ENCODE assay signal across 19 cellular contexts in genomic region chr2:65340898-65341681, GRCh38.
DNase-seq lines count a peak whose midpoint lies in the region; ATAC-seq, FAIRE-seq and TF ChIP-seq lines count a peak whose summit lies in the region.
"Had no signal": no experiment of that assay in that cellular context is flagged by ENCODE, and none has a peak within 500 bp of the region (broad histone marks: within the 10 kb centered on the region; RNA-seq: fewer than 3 reads in every experiment).

No MANE protein-coding gene starts in this region.

- H3K36me3 Mint-ChIP-seq in astrocyte (ENCODE audit: low read depth, unreplicated experiment) = peaks cover 3% of the 10 kb centered on the region
- H3K36me3 Mint-ChIP-seq in activated T-cell treated with anti-CD3 and anti-CD28 coated beads, Interleukin-2, amount 50 U/mL, for 24 hours (ENCODE audit: low read depth) = no peaks in the 10 kb centered on the region
- H3K36me3 Mint-ChIP-seq in neural progenitor cell = peaks cover 24% of the 10 kb centered on the region
- H3K36me3 Mint-ChIP-seq: CD8-positive, alpha-beta T cell had no signal

- no peaks in the 10 kb centered on the region for H3K9me3 ChIP-seq in DND-41 (ENCODE audit: insufficient read depth, low read length, severe bottlenecking)
- H3K9me3 ChIP-seq in astrocyte (ENCODE audit: insufficient read depth, low read depth, low read length) = no peaks in the 10 kb centered on the region
- no peaks in the 10 kb centered on the region for H3K9me3 ChIP-seq in mucosa of descending colon
- H3K9me3 ChIP-seq in neural progenitor cell (ENCODE audit: low read depth) = no peaks in the 10 kb centered on the region

- H3K4me3 ChIP-seq in DND-41 (ENCODE audit: low read depth in 1 of 2, low read length in 2 of 2) = no peak overlapping the region
- no peak overlapping the region for H3K4me3 ChIP-seq in astrocyte (ENCODE audit: insufficient read depth, low read depth, low read length)
- H3K4me3 ChIP-seq in mucosa of descending colon = no peak overlapping the region
- no peak overlapping the region for H3K4me3 ChIP-seq in neural progenitor cell
- H3K4me3 ChIP-seq: BLaER1 treated with 17β-estradiol and CSF1 and Interleukin-3, amounts not matched to agents 10 nM and 100 nM had no signal

- H3K9me3 Mint-ChIP-seq in astrocyte (ENCODE audit: unreplicated experiment) (no peaks in the 10 kb centered on the region), neural progenitor cell (peaks cover 2% of the 10 kb centered on the region)
- H3K9me3 Mint-ChIP-seq in activated T-cell treated with anti-CD3 and anti-CD28 coated beads, Interleukin-2, amount 50 U/mL, for 24 hours = no peaks in the 10 kb centered on the region
- H3K9me3 Mint-ChIP-seq: CD8-positive, alpha-beta T cell had no signal

- ATAC-seq in DND-41 (ENCODE audit: insufficient read depth, low read depth) (0 out of 3 replicates have a peak, but pooled peaks have one; percentile 29), left colon (peak; percentile 49), mucosa of descending colon (peak; percentile 15)
- ATAC-seq: CD8-positive, alpha-beta T cell had no signal

- H3K4me1 Mint-ChIP-seq in astrocyte (ENCODE audit: low read depth, unreplicated experiment) = peaks cover 7% of the 10 kb centered on the region
- H3K4me1 Mint-ChIP-seq in activated T-cell treated with anti-CD3 and anti-CD28 coated beads, Interleukin-2, amount 50 U/mL, for 24 hours (ENCODE audit: low read depth) = peaks cover 6% of the 10 kb centered on the region
- peaks cover 3% of the 10 kb centered on the region for H3K4me1 Mint-ChIP-seq in neural progenitor cell

- no peak for FAIRE-seq in astrocyte (lab: Jason Lieb, UNC)
- FAIRE-seq: D721Med had no signal

- H4K20me1 ChIP-seq in DND-41 (ENCODE audit: insufficient read depth, low read length) (peaks cover 12% of the 10 kb centered on the region), astrocyte (ENCODE audit: insufficient read depth, low read length) (peaks cover 30% of the 10 kb centered on the region), neural progenitor cell (ENCODE audit: low read depth) (no peaks in the 10 kb centered on the region)

- no peak overlapping the region for H2AFZ ChIP-seq in DND-41 (ENCODE audit: low read depth, low read length)
- no peak overlapping the region for H2AFZ ChIP-seq in astrocyte (ENCODE audit: low read depth, low read length)
- no peak overlapping the region for H2AFZ ChIP-seq in neural progenitor cell (replicated peaks)

- intact Hi-C loops in left colon (cut with DNase I, micrococcal nuclease) (no loop called here), mucosa of descending colon (cut with DNase I, micrococcal nuclease) (no loop called here)

- H3K4me1 ChIP-seq in DND-41 (ENCODE audit: insufficient read depth, low read length) (no peaks in the 10 kb centered on the region), astrocyte (ENCODE audit: insufficient read depth, low read length) (no peaks in the 10 kb centered on the region), mucosa of descending colon (ENCODE audit: low read depth) (no peaks in the 10 kb centered on the region), neural progenitor cell (no peaks in the 10 kb centered on the region)

- no peaks in the 10 kb centered on the region for H3K27me3 Mint-ChIP-seq in astrocyte (ENCODE audit: low read depth, unreplicated experiment)
- no peaks in the 10 kb centered on the region for H3K27me3 Mint-ChIP-seq in activated T-cell treated with anti-CD3 and anti-CD28 coated beads, Interleukin-2, amount 50 U/mL, for 24 hours
- no peaks in the 10 kb centered on the region for H3K27me3 Mint-ChIP-seq in neural progenitor cell (ENCODE audit: insufficient read depth, low read depth)

- H3K36me3 ChIP-seq in DND-41 (ENCODE audit: insufficient read depth, low read length) = peaks cover 40% of the 10 kb centered on the region
- H3K36me3 ChIP-seq in astrocyte (ENCODE audit: insufficient read depth, low read length) = peaks cover 16% of the 10 kb centered on the region
- H3K36me3 ChIP-seq in mucosa of descending colon (ENCODE audit: low read depth) = no peaks in the 10 kb centered on the region
- no peaks in the 10 kb centered on the region for H3K36me3 ChIP-seq in neural progenitor cell

- peak overlapping the region; percentile 62 for H3K27ac Mint-ChIP-seq in astrocyte (ENCODE audit: unreplicated experiment)
- H3K27ac Mint-ChIP-seq in activated T-cell treated with anti-CD3 and anti-CD28 coated beads, Interleukin-2, amount 50 U/mL, for 24 hours = no peak overlapping the region
- H3K27ac Mint-ChIP-seq in neural progenitor cell = no peak overlapping the region
- H3K27ac Mint-ChIP-seq: CD8-positive, alpha-beta T cell had no signal

- TF ChIP-seq CTCF in DND-41 (IDR thresholded peaks at IDR 0.05; ENCODE audit: borderline replicate concordance, extremely low read depth, low read length, poor library complexity, severe bottlenecking) (no peak), astrocyte (IDR thresholded peaks at IDR 0.05; ENCODE audit: insufficient read depth, low read depth, low read length) (no peak), mucosa of descending colon (IDR thresholded peaks at IDR 0.05) (no peak), neural progenitor cell (IDR thresholded peaks at IDR 0.05) (no peak)

- DNase-seq in DND-41 (no peak), astrocyte (ENCODE audit: low read depth) (no peak), left colon (no peak), mucosa of descending colon (no peak), LoVo (ENCODE audit: low spot score) (no peak), GDM1 (lab: John Stamatoyannopoulos, UW) (no peak), neural progenitor cell (ENCODE audit: low spot score) (no peak)
- DNase-seq in activated T-cell treated with anti-CD3 and anti-CD28 coated beads, Interleukin-2, amount 50 U/mL, for 24 hours = no peak
- DNase-seq: CD8-positive, alpha-beta T cell; Karpas-422; MM.1S; NCI-H1105; NCI-H2107; NCI-H2227 treated with DMSO at 0.1 percent for 48 hours; NCI-H510A treated with DMSO at 0.1 percent for 48 hours; NCI-H774; Right ventricle myocardium superior had no signal

- H3K4me3 Mint-ChIP-seq in astrocyte (ENCODE audit: unreplicated experiment) = no peak overlapping the region
- no peak overlapping the region for H3K4me3 Mint-ChIP-seq in activated T-cell treated with anti-CD3 and anti-CD28 coated beads, Interleukin-2, amount 50 U/mL, for 24 hours
- H3K4me3 Mint-ChIP-seq in neural progenitor cell = no peak overlapping the region
- H3K4me3 Mint-ChIP-seq: CD8-positive, alpha-beta T cell had no signal

- H3K4me2 ChIP-seq in DND-41 (ENCODE audit: insufficient read depth, low read length) = no peak overlapping the region
- no peak overlapping the region for H3K4me2 ChIP-seq in astrocyte (ENCODE audit: low read length)
- H3K4me2 ChIP-seq in neural progenitor cell = no peak overlapping the region
- H3K4me2 ChIP-seq: BLaER1 treated with 17β-estradiol and CSF1 and Interleukin-3, amounts not matched to agents 10 nM and 100 nM had no signal

- peaks cover 25% of the 10 kb centered on the region for H3K79me2 ChIP-seq in DND-41 (ENCODE audit: insufficient read depth, low read length)
- H3K79me2 ChIP-seq in astrocyte (ENCODE audit: insufficient read depth, low read length) = peaks cover 33% of the 10 kb centered on the region
- no peaks in the 10 kb centered on the region for H3K79me2 ChIP-seq in neural progenitor cell (ENCODE audit: low read depth)

- H3K9ac ChIP-seq in DND-41 (ENCODE audit: low read depth, low read length) = no peak overlapping the region
- H3K9ac ChIP-seq in astrocyte (ENCODE audit: low read length) = no peak overlapping the region
- H3K9ac ChIP-seq in neural progenitor cell = no peak overlapping the region
- H3K9ac ChIP-seq: BLaER1 treated with 17β-estradiol and CSF1 and Interleukin-3, amounts not matched to agents 10 nM and 100 nM had no signal

- H3F3A ChIP-seq in neural progenitor cell (ENCODE audit: low read depth) = no peaks in the 10 kb centered on the region

- no peaks in the 10 kb centered on the region for H3K27me3 ChIP-seq in DND-41 (ENCODE audit: insufficient read depth, low read length, poor library complexity)
- H3K27me3 ChIP-seq in astrocyte (ENCODE audit: insufficient read depth, low read length) = no peaks in the 10 kb centered on the region
- no peaks in the 10 kb centered on the region for H3K27me3 ChIP-seq in neural progenitor cell
- H3K27me3 ChIP-seq: BLaER1 treated with 17β-estradiol and CSF1 and Interleukin-3, amounts not matched to agents 10 nM and 100 nM had no signal

- 0 out of 2 replicates have a peak overlapping the region, but pooled peaks have one; percentile 1 for H3K27ac ChIP-seq in DND-41 (ENCODE audit: low read length)
- no peak overlapping the region for H3K27ac ChIP-seq in astrocyte (ENCODE audit: low read depth, low read length)
- no peak overlapping the region for H3K27ac ChIP-seq in neural progenitor cell
- H3K27ac ChIP-seq: BLaER1 treated with 17β-estradiol and CSF1 and Interleukin-3, amounts not matched to agents 10 nM and 100 nM had no signal
